Comparison of ENCODE assay signal across 22 cellular contexts in the genomic region with DNA sequence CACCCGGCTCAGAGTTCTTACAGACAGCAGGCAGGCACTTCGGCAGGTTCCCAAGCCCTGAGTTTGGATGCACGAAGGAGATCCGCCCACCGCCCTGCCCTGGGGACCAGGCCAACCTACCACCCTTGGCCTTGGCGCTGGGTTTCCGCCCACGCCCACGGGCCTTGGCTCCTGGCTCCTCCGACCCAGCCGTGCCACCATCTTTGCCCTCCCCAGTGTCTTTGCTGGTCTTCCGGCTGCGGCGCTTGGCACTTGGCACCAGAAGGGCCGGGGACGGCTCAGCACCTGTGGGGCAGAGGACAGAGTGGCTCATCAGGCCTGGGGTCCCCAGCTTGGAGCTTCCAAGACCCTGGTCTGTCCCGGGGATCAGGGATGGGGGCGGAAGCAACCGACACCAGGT. TPM values are rescaled to one million over a fixed set of nuclear protein-coding genes. Genes with fewer than 3 reads are reported as not detected.
DNase-seq lines count a peak whose midpoint lies in the region; ATAC-seq, FAIRE-seq and TF ChIP-seq lines count a peak whose summit lies in the region.
"Had no signal": no experiment of that assay in that cellular context is flagged by ENCODE, and none has a peak within 500 bp of the region (broad histone marks: within the 10 kb centered on the region; RNA-seq: fewer than 3 reads in every experiment).

No MANE protein-coding gene starts in this region.

- H3K27ac Mint-ChIP-seq in endodermal cell: no peak overlapping the region
- H3K27ac Mint-ChIP-seq: CD4-positive, alpha-beta T cell had no signal

- no peak overlapping the region for H3K4me3 Mint-ChIP-seq in endodermal cell
- H3K4me3 Mint-ChIP-seq: CD4-positive, alpha-beta T cell had no signal

- TF ChIP-seq CTCF in HEK293 (tag by site-specific recombination; IDR thresholded peaks at IDR 0.05): no peak
- TF ChIP-seq CTCF in endodermal cell (conservative IDR thresholded peaks at IDR 0.05): no peak

- no peak overlapping the region for H3K4me3 ChIP-seq in HEK293 (ENCODE audit: low read depth, low read length)
- H3K4me3 ChIP-seq in endodermal cell (ENCODE audit: low read length): no peak overlapping the region
- H3K4me3 ChIP-seq: A549, HAP-1 had no signal

- H3K4me1 ChIP-seq in HEK293 (ENCODE audit: control insufficient read depth, insufficient read depth, low read length) (no peaks in the 10 kb centered on the region), endodermal cell (ENCODE audit: control insufficient read depth, insufficient read depth, low read length) (no peaks in the 10 kb centered on the region)
- H3K4me1 ChIP-seq: A549, Caco-2, HAP-1 had no signal

- DNase-seq in Right ventricle myocardium superior: peak; percentile 36
- DNase-seq in cardiac septum (ENCODE audit: low spot score): no peak
- DNase-seq in endodermal cell: peak; percentile 33
- DNase-seq in urothelium cell line (ENCODE audit: low spot score): no peak
- no peak for DNase-seq in iPS-NIHi11 (ENCODE audit: low spot score)
- DNase-seq: AML-193; Caco-2; CD4-positive, alpha-beta T cell; GOT3; IMR-90; KBM-7 had no signal

- H3K36me3 ChIP-seq in HEK293 (ENCODE audit: control insufficient read depth in 2 of 2, insufficient read depth in 1 of 2, low read length in 2 of 2): peaks cover 0 to 23% of the 10 kb centered on the region in 2 experiments; a peak in 2 of 3 replicates
- H3K36me3 ChIP-seq in endodermal cell (ENCODE audit: control insufficient read depth, insufficient read depth, low read length): peaks cover 47% of the 10 kb centered on the region

- ATAC-seq in Right ventricle myocardium superior (ENCODE audit: poor library complexity) (no peak), GM18520 (IDR thresholded peaks at IDR 0.05; ENCODE audit: unreplicated experiment) (no peak)
- ATAC-seq: A549 had no signal

- FAIRE-seq in urothelium cell line (lab: Jason Lieb, UNC): peak; percentile 17
- FAIRE-seq: A549, D721Med, G401.6, GM12891, GM18507, GM19239 had no signal

- H3K4me1 Mint-ChIP-seq in endodermal cell: no peaks in the 10 kb centered on the region

- H3K9me3 Mint-ChIP-seq in endodermal cell: peaks cover 19% of the 10 kb centered on the region
- H3K9me3 Mint-ChIP-seq: CD4-positive, alpha-beta T cell had no signal

- intact Hi-C loops in Right ventricle myocardium superior (cut with DNase I) (no loop called here), cardiac septum (cut with DNase I) (no loop called here)

- H3K27me3 Mint-ChIP-seq in endodermal cell (ENCODE audit: insufficient read depth): no peaks in the 10 kb centered on the region
- H3K27me3 Mint-ChIP-seq: CD4-positive, alpha-beta T cell had no signal

- no peak overlapping the region for H3K27ac ChIP-seq in HEK293 (ENCODE audit: extremely low read depth, low read depth, low read length)
- no peak overlapping the region for H3K27ac ChIP-seq in endodermal cell (ENCODE audit: low read depth, low read length)
- H3K27ac ChIP-seq: 22Rv1, A549, C4-2B had no signal

- peaks cover 57% of the 10 kb centered on the region for H3K36me3 Mint-ChIP-seq in endodermal cell (ENCODE audit: low read depth)

- CTCF ChIA-PET in HEK293 (lab: Yijun Ruan, JAX): no interaction called here

- H3K9me3 ChIP-seq in HEK293 (ENCODE audit: control insufficient read depth, insufficient read depth, low read depth, low read length) (no peaks in the 10 kb centered on the region), endodermal cell (ENCODE audit: control insufficient read depth, low read length) (peaks cover 13% of the 10 kb centered on the region)
- H3K9me3 ChIP-seq: HAP-1 had no signal

- H3K27me3 ChIP-seq in endodermal cell (ENCODE audit: control insufficient read depth, insufficient read depth, low read length, poor library complexity, severe bottlenecking): no peaks in the 10 kb centered on the region

- POLR2A ChIA-PET in HEK293 (lab: Yijun Ruan, JAX): no interaction called here

- H3K9ac ChIP-seq in endodermal cell (ENCODE audit: extremely low read depth, low read length, poor library complexity, severe bottlenecking): no peak overlapping the region

- 96 to 97% methylated on average over 15 to 19 of the region's 19 CpGs for WGBS in endodermal cell (ENCODE audit: insufficient coverage in 1 of 2, insufficient read length in 1 of 2), 2 experiments

TF ChIP-seq in HEK293, 187 proteins besides CTCF, POLR2A, EP300 and RAD21:
- TF ChIP-seq EGR2 (tag by site-specific recombination; IDR thresholded peaks at IDR 0.05; ENCODE audit: low read depth): 0 out of 2 replicates have a peak, but pooled peaks have one; percentile 7
- no peak for TF ChIP-seq ZNF660 (tag by site-specific recombination; IDR thresholded peaks at IDR 0.05)
- TF ChIP-seq, protein P1, sequence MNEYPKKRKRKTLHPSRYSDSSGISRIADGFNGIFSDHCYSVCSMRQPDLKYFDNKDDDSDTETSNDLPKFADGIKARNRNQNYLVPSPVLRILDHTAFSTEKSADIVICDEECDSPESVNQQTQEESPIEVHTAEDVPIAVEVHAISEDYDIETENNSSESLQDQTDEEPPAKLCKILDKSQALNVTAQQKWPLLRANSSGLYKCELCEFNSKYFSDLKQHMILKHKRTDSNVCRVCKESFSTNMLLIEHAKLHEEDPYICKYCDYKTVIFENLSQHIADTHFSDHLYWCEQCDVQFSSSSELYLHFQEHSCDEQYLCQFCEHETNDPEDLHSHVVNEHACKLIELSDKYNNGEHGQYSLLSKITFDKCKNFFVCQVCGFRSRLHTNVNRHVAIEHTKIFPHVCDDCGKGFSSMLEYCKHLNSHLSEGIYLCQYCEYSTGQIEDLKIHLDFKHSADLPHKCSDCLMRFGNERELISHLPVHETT (tag by site-specific recombination; IDR thresholded peaks at IDR 0.05): no peak
- TF ChIP-seq ZFHX2 (tag by site-specific recombination; conservative IDR thresholded peaks at IDR 0.05): 0 out of 2 replicates have a peak, but pooled peaks have one; percentile 11
- no peak for TF ChIP-seq ZNF266 (tag by site-specific recombination; IDR thresholded peaks at IDR 0.05; ENCODE audit: low read depth)
- TF ChIP-seq ZNF701 (tag by site-specific recombination; IDR thresholded peaks at IDR 0.05): no peak

RNA-seq across cellular contexts. Expression of a gene that starts 32.1 kb away (rescaled TPM):
- total RNA-seq in Right ventricle myocardium superior (3.9 TPM), cardiac septum (2.7 TPM), endodermal cell (10 to 100 TPM; 15.0 to 23.8 TPM)
- 34.8 TPM for polyA plus RNA-seq in endodermal cell (2013, experiment 1 of 2)
- polyA plus RNA-seq in endodermal cell (2013, experiment 2 of 2): 30.5 TPM

Comparison
In these comparisons a context has a peak if more than half of its experiments do, and no peak if none do; other contexts are left out.
1. DNase-seq: peak in Right ventricle myocardium superior (single experiment) and endodermal cell (single experiment); none in cardiac septum (single experiment), urothelium cell line (single experiment) and iPS-NIHi11 (single experiment).